ENCODE assay signal across 27 cellular contexts in genomic region chr11:45648931-45649330, GRCh38. TPM values are rescaled to one million over a fixed set of nuclear protein-coding genes. Genes with fewer than 3 reads are reported as not detected.
"Had no signal": no experiment of that assay in that cellular context is flagged by ENCODE, and none has a peak within 500 bp of the region (broad histone marks: within the 10 kb centered on the region; RNA-seq: fewer than 3 reads in every experiment).

No MANE protein-coding gene starts in this region.

- FAIRE-seq: bronchial epithelial cell had no signal

- H3K27ac ChIP-seq: ascending aorta, body of pancreas, SK-N-MC, VCaP had no signal

- H3K4me3 Mint-ChIP-seq: activated CD4-positive, alpha-beta memory T cell treated with anti-CD3 and anti-CD28 coated beads for 36 hours; activated CD4-positive, alpha-beta T cell treated with anti-CD3 and anti-CD28 coated beads, Interleukin-2, amount 10 ng/mL, durations not matched to agents 7 days and 5 days; activated naive CD8-positive, alpha-beta T cell treated with anti-CD3 and anti-CD28 coated beads, Interleukin-2, amount 50 U/mL, for 24 hours; activated T-cell treated with anti-CD3 and anti-CD28 coated beads, Interleukin-2, amount 50 U/mL, for 72 hours had no signal

- H3K4me1 Mint-ChIP-seq: activated CD4-positive, alpha-beta T cell treated with anti-CD3 and anti-CD28 coated beads, Interleukin-2, amount 10 ng/mL, durations not matched to agents 7 days and 5 days had no signal

- H3K36me3 Mint-ChIP-seq: activated CD4-positive, alpha-beta memory T cell treated with anti-CD3 and anti-CD28 coated beads for 36 hours; activated naive CD4-positive, alpha-beta T cell treated with anti-CD3 and anti-CD28 coated beads, Interleukin-2, amount 50 U/mL, for 72 hours had no signal

- ATAC-seq: activated naive CD4-positive, alpha-beta T cell treated with anti-CD3 and anti-CD28 coated beads, Interleukin-2, amount 50 U/mL, for 72 hours; activated naive CD8-positive, alpha-beta T cell treated with anti-CD3 and anti-CD28 coated beads, Interleukin-2, amount 50 U/mL, for 24 hours; activated T-cell treated with anti-CD3 and anti-CD28 coated beads, Interleukin-2, amount 50 U/mL, for 72 hours; body of pancreas; Panc1; Right ventricle myocardium inferior had no signal

- H3K27me3 ChIP-seq: ascending aorta, body of pancreas had no signal

- DNase-seq: activated CD4-positive, alpha-beta memory T cell treated with anti-CD3 and anti-CD28 coated beads for 36 hours; activated CD4-positive, alpha-beta T cell treated with anti-CD3 and anti-CD28 coated beads, Interleukin-2, amount 10 ng/mL, durations not matched to agents 7 days and 5 days; activated CD4-positive, CD25-positive, alpha-beta regulatory T cell; activated naive CD4-positive, alpha-beta T cell; activated naive CD8-positive, alpha-beta T cell treated with anti-CD3 and anti-CD28 coated beads, Interleukin-2, amount 50 U/mL, for 24 hours; activated T-cell treated with anti-CD3 and anti-CD28 coated beads, Interleukin-2, amount 50 U/mL, for 72 hours; amniotic stem cell; body of pancreas; KG1; NCI-H1092 treated with DMSO at 0.1 percent for 48 hours; NCI-H1417 treated with DMSO at 0.1 percent for 48 hours; NCI-H187; NCI-H2081; NCI-H510A treated with DMSO at 0.1 percent for 48 hours; NCI-H69; NK-92 treated with Interleukin-12 subunit alpha and Interleukin-12 subunit beta, amount 100 ng/mL, for 24 hours; OCI-M1; RPMI8226; T-helper 1 cell had no signal

- H3K9me3 Mint-ChIP-seq: activated CD4-positive, alpha-beta memory T cell treated with anti-CD3 and anti-CD28 coated beads for 36 hours; activated CD4-positive, alpha-beta T cell treated with anti-CD3 and anti-CD28 coated beads, Interleukin-2, amount 10 ng/mL, durations not matched to agents 7 days and 5 days; activated naive CD8-positive, alpha-beta T cell treated with anti-CD3 and anti-CD28 coated beads, Interleukin-2, amount 50 U/mL, for 24 hours; activated T-cell treated with anti-CD3 and anti-CD28 coated beads, Interleukin-2, amount 50 U/mL, for 72 hours; activated T-helper 2 cell treated with anti-CD3 and anti-CD28 coated beads, Interferon-gamma antibody, Interleukin-2, Interleukin-4, amounts not matched to agents 10 μg/mL and 5 μg/mL and 100 μg/mL, durations not matched to agents 14 hours and 24 hours and 36 hours had no signal

- H3K4me1 ChIP-seq: body of pancreas had no signal

- H3K4me3 ChIP-seq: ascending aorta, body of pancreas, SK-N-MC had no signal

- H3K9me3 ChIP-seq: ascending aorta, body of pancreas had no signal

- H3K27ac Mint-ChIP-seq: activated CD4-positive, alpha-beta memory T cell treated with anti-CD3 and anti-CD28 coated beads for 36 hours; activated CD4-positive, alpha-beta T cell treated with anti-CD3 and anti-CD28 coated beads, Interleukin-2, amount 10 ng/mL, durations not matched to agents 7 days and 5 days; activated naive CD4-positive, alpha-beta T cell treated with anti-CD3 and anti-CD28 coated beads, Interleukin-2, amount 50 U/mL, for 72 hours; activated naive CD8-positive, alpha-beta T cell treated with anti-CD3 and anti-CD28 coated beads, Interleukin-2, amount 50 U/mL, for 24 hours; activated T-cell treated with anti-CD3 and anti-CD28 coated beads, Interleukin-2, amount 50 U/mL, for 72 hours; activated T-helper 2 cell treated with anti-CD3 and anti-CD28 coated beads, Interferon-gamma antibody, Interleukin-2, Interleukin-4, amounts not matched to agents 10 μg/mL and 5 μg/mL and 100 μg/mL, durations not matched to agents 14 hours and 24 hours and 36 hours had no signal

RNA-seq across cellular contexts. Expression of gene CHST1, which starts 16.5 kb away (rescaled TPM):
- total RNA-seq: activated CD4-positive, alpha-beta T cell treated with anti-CD3 and anti-CD28 coated beads, Interleukin-2, amount 10 ng/mL, durations not matched to agents 7 days and 5 days had no signal
